17 cellular contexts compared by ENCODE assay signal in genomic region chr7:105473163-105473562, GRCh38. TPM values are rescaled to one million over a fixed set of nuclear protein-coding genes. Genes with fewer than 3 reads are reported as not detected.
DNase-seq lines count a peak whose midpoint lies in the region; ATAC-seq and TF ChIP-seq lines count a peak whose summit lies in the region.
"Had no signal": no experiment of that assay in that cellular context is flagged by ENCODE, and none has a peak within 500 bp of the region (broad histone marks: within the 10 kb centered on the region; RNA-seq: fewer than 3 reads in every experiment).

No MANE protein-coding gene starts in this region.

- H3K4me1 ChIP-seq in hepatocyte (ENCODE audit: insufficient read depth) (no peaks in the 10 kb centered on the region), right cardiac atrium (ENCODE audit: control insufficient read depth, insufficient read depth, low read length) (no peaks in the 10 kb centered on the region)
- H3K4me1 ChIP-seq: prostate gland, uterus had no signal

- H3K9me3 ChIP-seq in hepatocyte (ENCODE audit: low read depth) (no peaks in the 10 kb centered on the region), right cardiac atrium (ENCODE audit: control insufficient read depth, low read length) (no peaks in the 10 kb centered on the region)
- H3K9me3 ChIP-seq: prostate gland, uterus had no signal

- H3K79me2 ChIP-seq in hepatocyte = no peaks in the 10 kb centered on the region

- H3K4me2 ChIP-seq in hepatocyte = no peak overlapping the region

- 90% methylated on average over 4 of the region's 4 CpGs for WGBS in hepatocyte (ENCODE audit: low lambda C conversion rate, missing lambda C conversion rate)
- 94% methylated on average over 4 of the region's 4 CpGs for WGBS in right cardiac atrium

- no peaks in the 10 kb centered on the region for H3K36me3 ChIP-seq in hepatocyte (replicated peaks; ENCODE audit: insufficient read depth, low read depth)
- H3K36me3 ChIP-seq: prostate gland, uterus had no signal

- peak; percentile 31 for DNase-seq in A172 (ENCODE audit: low spot score)
- DNase-seq in HFF-Myc (ENCODE audit: extremely low read depth, low read depth) = peak; percentile 25
- peak; percentile 71 for DNase-seq in astrocyte of the spinal cord (ENCODE audit: low read depth, low spot score)
- peak; percentile 21 for DNase-seq in hepatocyte (ENCODE audit: low spot score)
- no peak for DNase-seq in D341Med (ENCODE audit: low spot score)
- DNase-seq in NAMALWA (ENCODE audit: low spot score) = no peak
- no peak for DNase-seq in right cardiac atrium
- no peak for DNase-seq in stimulated activated CD4-positive, alpha-beta T cell treated with anti-CD3 and anti-CD28 coated beads, Interleukin-4, amount 100 ng/mL, for 24 hours
- DNase-seq: activated CD8-positive, alpha-beta T cell treated with anti-CD3 and anti-CD28 coated beads, Interleukin-2, amount 10 ng/mL, durations not matched to agents 7 days and 5 days; activated naive CD4-positive, alpha-beta T cell treated with Interleukin-2 at 50 U/mL for 16 hours; DND-41; NCI-H1417 treated with DMSO at 0.1 percent for 48 hours; NCI-H526; stimulated activated CD4-positive, alpha-beta T cell treated with anti-CD3 and anti-CD28 coated beads, Interleukin-1b, Interleukin-23, amount 100 ng/mL, for 48 hours; T1000; uterus had no signal

- H2AFZ ChIP-seq in hepatocyte = no peak overlapping the region

- in situ Hi-C loops in astrocyte of the spinal cord (cut with HindIII; ENCODE audit: low sequenced_read_pairs) = no loop called here

- no peaks in the 10 kb centered on the region for H3K27me3 ChIP-seq in hepatocyte
- H3K27me3 ChIP-seq in right cardiac atrium (ENCODE audit: control insufficient read depth, insufficient read depth) = no peaks in the 10 kb centered on the region
- H3K27me3 ChIP-seq: uterus had no signal

- ATAC-seq in right cardiac atrium = no peak
- ATAC-seq: activated CD8-positive, alpha-beta T cell treated with anti-CD3 and anti-CD28 coated beads, Interleukin-2, amount 10 ng/mL, durations not matched to agents 7 days and 5 days had no signal

- H3K4me3 ChIP-seq in HFF-Myc (replicated peaks; ENCODE audit: low read depth, low read length) = no peak overlapping the region
- H3K4me3 ChIP-seq in astrocyte of the spinal cord (ENCODE audit: low read depth, low read length) = no peak overlapping the region
- no peak overlapping the region for H3K4me3 ChIP-seq in hepatocyte
- no peak overlapping the region for H3K4me3 ChIP-seq in right cardiac atrium (ENCODE audit: low read length)
- H3K4me3 ChIP-seq: prostate gland, uterus had no signal

- no peaks in the 10 kb centered on the region for H4K20me1 ChIP-seq in hepatocyte (ENCODE audit: insufficient read depth, poor library complexity, severe bottlenecking)

- TF ChIP-seq CTCF in HFF-Myc (IDR thresholded peaks at IDR 0.05; ENCODE audit: low read depth, low read length, missing control alignments) = no peak
- TF ChIP-seq CTCF in astrocyte of the spinal cord (IDR thresholded peaks at IDR 0.05; ENCODE audit: low read depth, low read length) = no peak
- no peak for TF ChIP-seq CTCF in hepatocyte (IDR thresholded peaks at IDR 0.05; ENCODE audit: poor library complexity)

- no peaks in the 10 kb centered on the region for H3K9me2 ChIP-seq in hepatocyte (replicated peaks; ENCODE audit: insufficient read depth)

- no peak overlapping the region for H3K27ac ChIP-seq in hepatocyte
- H3K27ac ChIP-seq in right cardiac atrium (ENCODE audit: low read length) = no peak overlapping the region
- H3K27ac ChIP-seq: prostate gland, uterus had no signal

- intact Hi-C loops in right cardiac atrium (cut with DNase I) = no loop called here

RNA-seq across cellular contexts. Expression of gene PUS7, which starts 48.9 kb away (rescaled TPM):
- total RNA-seq in A172 (2014; rRNA removed; shearing (Covaris generic)) = 27.8 and 29.5 TPM in 2 replicates
- 10.9 and 12.6 TPM in 2 replicates for total RNA-seq in hepatocyte
- 4.3 and 6.1 TPM in 2 replicates for polyA plus RNA-seq in hepatocyte
- total RNA-seq in right cardiac atrium = 1 to 10 TPM; 5.0 to 7.4 (median 5.8) TPM
- 2.1 TPM for polyA plus RNA-seq in right cardiac atrium

RNA-seq across cellular contexts. Expression of gene RINT1, which starts 58.8 kb away (rescaled TPM):
- 17.6 and 24.7 TPM in 2 replicates for total RNA-seq in A172 (2014; rRNA removed; shearing (Covaris generic))
- total RNA-seq in hepatocyte = 8.2 and 9.3 TPM in 2 replicates
- 10.7 and 12.1 TPM in 2 replicates for polyA plus RNA-seq in hepatocyte
- total RNA-seq in right cardiac atrium = 10 to 100 TPM; 11.8 to 12.5 (median 12.2) TPM
- polyA plus RNA-seq in right cardiac atrium = 9.9 TPM

Comparison
In these comparisons a context has a peak if more than half of its experiments do, and no peak if none do; other contexts are left out.
1. DNase-seq: peak in A172 (single experiment), HFF-Myc (single experiment), astrocyte of the spinal cord (single experiment) and hepatocyte (single experiment); none in D341Med (single experiment), NAMALWA (single experiment), right cardiac atrium (0 of 3) and stimulated activated CD4-positive, alpha-beta T cell treated with anti-CD3 and anti-CD28 coated beads, Interleukin-4, amount 100 ng/mL, for 24 hours (single experiment).